ENCODE assay signal across 9 cellular contexts in genomic region chr9:127347831-127348699, GRCh38. TPM values are rescaled to one million over a fixed set of nuclear protein-coding genes. Genes with fewer than 3 reads are reported as not detected.
DNase-seq lines count a peak whose midpoint lies in the region; ATAC-seq and TF ChIP-seq lines count a peak whose summit lies in the region.
"Had no signal": no experiment of that assay in that cellular context is flagged by ENCODE, and none has a peak within 500 bp of the region (broad histone marks: within the 10 kb centered on the region; RNA-seq: fewer than 3 reads in every experiment).

No MANE protein-coding gene starts in this region.

- peaks cover 0 to 5% of the 10 kb centered on the region in 2 donors for H3K27me3 Mint-ChIP-seq in natural killer cell treated with Interleukin-12 subunit alpha and Interleukin-12 subunit beta and Interleukin-15 and Interleukin-18, amount 100 ng/mL, for 72 hours

- H3K4me3 Mint-ChIP-seq in natural killer cell treated with Interleukin-12 subunit alpha and Interleukin-12 subunit beta and Interleukin-15 and Interleukin-18, amount 100 ng/mL, for 72 hours: no peak overlapping the region
- H3K4me3 Mint-ChIP-seq: stimulated activated naive B cell treated with anti-CD40 and anti-IgM and Interleukin-4, amounts not matched to agents 10 μg/mL and 1 μg/mL and 100 μg/mL, for 72 hours had no signal

- H3K79me2 ChIP-seq in OCI-LY3 (ENCODE audit: low read length) (no peaks in the 10 kb centered on the region), fibroblast of lung (ENCODE audit: control insufficient read depth, insufficient read depth, low read length) (no peaks in the 10 kb centered on the region)

- TF ChIP-seq CTCF in OCI-LY3 (IDR thresholded peaks at IDR 0.05; ENCODE audit: low read depth, low read length) (peak; percentile 68), fibroblast of lung (conservative IDR thresholded peaks at IDR 0.05 in 1 of 2, IDR thresholded peaks at IDR 0.05 in 1 of 2; ENCODE audit: low read depth in 1 of 2, low read length in 2 of 2) (peak; percentile 71 to 79), tibial artery (IDR thresholded peaks at IDR 0.05) (peak; percentile 32 to 33)

- H3K4me2 ChIP-seq in OCI-LY3 (ENCODE audit: low read length) (no peak overlapping the region), fibroblast of lung (ENCODE audit: extremely low read depth, insufficient read depth, low read length) (no peak overlapping the region)

- H3K9me3 Mint-ChIP-seq in natural killer cell treated with Interleukin-12 subunit alpha and Interleukin-12 subunit beta and Interleukin-15 and Interleukin-18, amount 100 ng/mL, for 72 hours: no peaks in the 10 kb centered on the region
- H3K9me3 Mint-ChIP-seq: stimulated activated naive B cell treated with anti-CD40 and anti-IgM and Interleukin-4, amounts not matched to agents 10 μg/mL and 1 μg/mL and 100 μg/mL, for 72 hours had no signal

- no peak overlapping the region for H3K27ac Mint-ChIP-seq in natural killer cell treated with Interleukin-12 subunit alpha and Interleukin-12 subunit beta and Interleukin-15 and Interleukin-18, amount 100 ng/mL, for 72 hours
- H3K27ac Mint-ChIP-seq: stimulated activated naive B cell treated with anti-CD40 and anti-IgM and Interleukin-4, amounts not matched to agents 10 μg/mL and 1 μg/mL and 100 μg/mL, for 72 hours had no signal

- ATAC-seq in HG03139 (IDR thresholded peaks at IDR 0.05; ENCODE audit: unreplicated experiment): no peak
- ATAC-seq in natural killer cell treated with Interleukin-12 subunit alpha and Interleukin-12 subunit beta and Interleukin-15 and Interleukin-18, amount 100 ng/mL, for 72 hours: no peak
- ATAC-seq in HG03432 (IDR thresholded peaks at IDR 0.05; ENCODE audit: unreplicated experiment): no peak

- no peaks in the 10 kb centered on the region for H3K27me3 ChIP-seq in OCI-LY3 (ENCODE audit: low read depth, low read length)
- H3K27me3 ChIP-seq in fibroblast of lung (ENCODE audit: control insufficient read depth, insufficient read depth, low read length): no peaks in the 10 kb centered on the region
- H3K27me3 ChIP-seq in tibial artery: no peaks in the 10 kb centered on the region

- DNase-seq in SIG-M5 treated with dmso at 0.1 percent for 504 hours (lab: John Stamatoyannopoulos, UW; ENCODE audit: unreplicated experiment) (peak; percentile 27), SIG-M5 (lab: John Stamatoyannopoulos, UW) (no peak), fibroblast of lung (ENCODE audit: low read depth in 2 of 2) (peak; percentile 35 to 81), tibial artery (no peak)
- no peak for DNase-seq in natural killer cell treated with Interleukin-12 subunit alpha and Interleukin-12 subunit beta and Interleukin-15 and Interleukin-18, amount 100 ng/mL, for 72 hours (ENCODE audit: low spot score)
- DNase-seq: stimulated activated naive B cell treated with anti-CD40 and anti-IgM and Interleukin-4, amounts not matched to agents 10 μg/mL and 1 μg/mL and 100 μg/mL, for 72 hours had no signal

- intact Hi-C loops in tibial artery (cut with DNase I; ENCODE audit: low total_unique reads): loop anchor here (10.0 kb wide), 1 partner anchor 123 kb away; no protein-coding TSS in a partner anchor

- H3K36me3 Mint-ChIP-seq in natural killer cell treated with Interleukin-12 subunit alpha and Interleukin-12 subunit beta and Interleukin-15 and Interleukin-18, amount 100 ng/mL, for 72 hours: no peaks in the 10 kb centered on the region
- H3K36me3 Mint-ChIP-seq: stimulated activated naive B cell treated with anti-CD40 and anti-IgM and Interleukin-4, amounts not matched to agents 10 μg/mL and 1 μg/mL and 100 μg/mL, for 72 hours had no signal

- H3K9me3 ChIP-seq in OCI-LY3 (ENCODE audit: insufficient read depth, low read length): no peaks in the 10 kb centered on the region
- no peaks in the 10 kb centered on the region for H3K9me3 ChIP-seq in fibroblast of lung (ENCODE audit: control insufficient read depth, insufficient read depth, low read depth, low read length)
- H3K9me3 ChIP-seq in tibial artery: no peaks in the 10 kb centered on the region

- no peak overlapping the region for H2AFZ ChIP-seq in OCI-LY3 (ENCODE audit: low read depth, low read length)
- H2AFZ ChIP-seq in fibroblast of lung (ENCODE audit: low read length): no peak overlapping the region

- H3K4me3 ChIP-seq in OCI-LY3 (ENCODE audit: low read length): no peak overlapping the region
- H3K4me3 ChIP-seq in fibroblast of lung (replicated peaks in 1 of 4; ENCODE audit: control extremely low read depth in 1 of 4, insufficient read depth in 1 of 4, low read depth in 3 of 4, low read length in 4 of 4): no peak overlapping the region
- H3K4me3 ChIP-seq in tibial artery: no peak overlapping the region

- H3K36me3 ChIP-seq in OCI-LY3 (replicated peaks; ENCODE audit: low read depth, low read length) (no peaks in the 10 kb centered on the region), fibroblast of lung (ENCODE audit: control insufficient read depth, insufficient read depth, low read length) (no peaks in the 10 kb centered on the region), tibial artery (peaks cover 9 to 44% (median 18%) of the 10 kb centered on the region in 3 donors)

- H3K27ac ChIP-seq in OCI-LY3 (ENCODE audit: low read length): no peak overlapping the region
- no peak overlapping the region for H3K27ac ChIP-seq in fibroblast of lung (ENCODE audit: insufficient read depth, low read length)
- no peak overlapping the region for H3K27ac ChIP-seq in tibial artery

- no peaks in the 10 kb centered on the region for H4K20me1 ChIP-seq in OCI-LY3 (ENCODE audit: insufficient read depth, low read length)
- no peaks in the 10 kb centered on the region for H4K20me1 ChIP-seq in fibroblast of lung (ENCODE audit: control insufficient read depth, extremely low read depth, insufficient read depth, low read length)

- no peaks in the 10 kb centered on the region for H3K4me1 Mint-ChIP-seq in natural killer cell treated with Interleukin-12 subunit alpha and Interleukin-12 subunit beta and Interleukin-15 and Interleukin-18, amount 100 ng/mL, for 72 hours (ENCODE audit: low read depth in 2 of 2)
- H3K4me1 Mint-ChIP-seq: stimulated activated naive B cell treated with anti-CD40 and anti-IgM and Interleukin-4, amounts not matched to agents 10 μg/mL and 1 μg/mL and 100 μg/mL, for 72 hours had no signal

- H3K4me1 ChIP-seq in OCI-LY3 (ENCODE audit: low read length) (no peaks in the 10 kb centered on the region), fibroblast of lung (ENCODE audit: control insufficient read depth, extremely low read depth, insufficient read depth, low read length) (no peaks in the 10 kb centered on the region), tibial artery (peaks cover 0 to 38% (median 22%) of the 10 kb centered on the region in 4 donors)

- no peak overlapping the region for H3K9ac ChIP-seq in OCI-LY3 (ENCODE audit: low read length)
- no peak overlapping the region for H3K9ac ChIP-seq in fibroblast of lung (ENCODE audit: insufficient read depth, low read length)

RNA-seq across cellular contexts. Expression of gene SLC2A8, which starts 48.9 kb away (rescaled TPM):
- 7.2 and 11.4 TPM in 2 replicates for total RNA-seq in fibroblast of lung
- 4.6 and 6.3 TPM in 2 replicates for polyA plus RNA-seq in fibroblast of lung
- polyA plus RNA-seq in fibroblast of lung (2012): 6.1 and 10.7 TPM in 2 replicates
- polyA minus RNA-seq in fibroblast of lung (ENCODE audit: low replicate concordance): 5.9 and 12.2 TPM in 2 replicates
- total RNA-seq in natural killer cell treated with Interleukin-12 subunit alpha and Interleukin-12 subunit beta and Interleukin-15 and Interleukin-18, amount 100 ng/mL, for 72 hours: 10 to 100 TPM in 1 of 2 donors, 1 to 10 TPM in 1; 8.8 to 16.5 TPM

Comparison
In these comparisons a context has a peak if more than half of its experiments do, and no peak if none do; other contexts are left out.
1. DNase-seq: peak in SIG-M5 treated with dmso at 0.1 percent for 504 hours (single experiment) and fibroblast of lung (2 of 2); none in SIG-M5 (single experiment), tibial artery (0 of 2) and natural killer cell treated with Interleukin-12 subunit alpha and Interleukin-12 subunit beta and Interleukin-15 and Interleukin-18, amount 100 ng/mL, for 72 hours (single experiment).
2. Peak in every context shown above with its lines, with median percentiles within 50 percentile points of each other: CTCF ChIP-seq.